In genomic region chr6:51805517-51805916, GRCh38 we compare ENCODE assay signal across 16 cellular contexts.
DNase-seq lines count a peak whose midpoint lies in the region; ATAC-seq and TF ChIP-seq lines count a peak whose summit lies in the region.
"Had no signal": no experiment of that assay in that cellular context is flagged by ENCODE, and none has a peak within 500 bp of the region (broad histone marks: within the 10 kb centered on the region; RNA-seq: fewer than 3 reads in every experiment).

No MANE protein-coding gene starts in this region.

- H3K23ac ChIP-seq in mesendoderm (ENCODE audit: low read length), result no peak overlapping the region

- no peak overlapping the region for H2BK5ac ChIP-seq in mesendoderm (ENCODE audit: low read length)

- H4K5ac ChIP-seq in mesendoderm (ENCODE audit: low read length), result no peak overlapping the region

- H3K27me3 ChIP-seq in GM23338 (ENCODE audit: insufficient read depth), result no peaks in the 10 kb centered on the region
- H3K27me3 ChIP-seq in mesendoderm (ENCODE audit: insufficient read depth, low read length, poor library complexity), result no peaks in the 10 kb centered on the region
- H3K27me3 ChIP-seq: adrenal gland, BE2C had no signal

- H3K27ac ChIP-seq in GM23338 (ENCODE audit: low read depth) (no peak overlapping the region), caudate nucleus (ENCODE audit: low read depth, low read length) (no peak overlapping the region), mesendoderm (ENCODE audit: low read depth, low read length) (no peak overlapping the region)
- H3K27ac ChIP-seq: adrenal gland had no signal

- H3K27ac Mint-ChIP-seq in GM23338, result no peak overlapping the region
- H3K27ac Mint-ChIP-seq: nephron progenitor cell had no signal

- no peaks in the 10 kb centered on the region for H3K79me2 ChIP-seq in GM23338 (replicated peaks; ENCODE audit: insufficient read depth)
- no peaks in the 10 kb centered on the region for H3K79me2 ChIP-seq in mesendoderm (ENCODE audit: control insufficient read depth, insufficient read depth, low read length)

- H3K27me3 Mint-ChIP-seq in GM23338 (ENCODE audit: insufficient read depth, low read depth, poor library complexity), result peaks cover 2% of the 10 kb centered on the region

- no peak overlapping the region for H2BK120ac ChIP-seq in mesendoderm (ENCODE audit: low read depth, low read length)

- H3K36me3 ChIP-seq in GM23338 (ENCODE audit: insufficient read depth), result no peaks in the 10 kb centered on the region
- H3K36me3 ChIP-seq in mesendoderm (ENCODE audit: control insufficient read depth, insufficient read depth, low read length), result no peaks in the 10 kb centered on the region
- H3K36me3 ChIP-seq: adrenal gland, BE2C had no signal

- H3K79me1 ChIP-seq in mesendoderm (ENCODE audit: low read length), result no peaks in the 10 kb centered on the region

- peak; percentile 24 for DNase-seq in MV-4-11 (lab: John Stamatoyannopoulos, UW)
- DNase-seq in GM23338 (ENCODE audit: low spot score), result no peak
- no peak for DNase-seq in caudate nucleus (lab: John Stamatoyannopoulos, UW)
- no peak for DNase-seq in mesendoderm
- DNase-seq: activated T-cell treated with anti-CD3 and anti-CD28 coated beads, Interleukin-2, amount 50 U/mL, for 48 hours; adrenal gland; BE2C; cerebellar nuclear complex; NCI-H1092 treated with DMSO at 0.1 percent for 48 hours; NCI-H345; nephron progenitor cell; retina; T-helper 9 cell had no signal

- no peaks in the 10 kb centered on the region for H3K9me2 ChIP-seq in GM23338 (ENCODE audit: insufficient read depth)

- H2AFZ ChIP-seq in GM23338, result no peak overlapping the region

- no peak overlapping the region for H3K9ac ChIP-seq in mesendoderm (ENCODE audit: low read length)

- H4K20me1 ChIP-seq in GM23338 (replicated peaks; ENCODE audit: insufficient read depth), result no peaks in the 10 kb centered on the region

- H3K4me3 ChIP-seq in GM23338 (no peak overlapping the region), mesendoderm (ENCODE audit: low read length) (no peak overlapping the region)
- H3K4me3 ChIP-seq: adrenal gland had no signal

- WGBS in mesendoderm (ENCODE audit: extremely low coverage, insufficient coverage, low lambda C conversion rate), result no CpG with 5 or more reads among the region's 1 CpG

- no peak overlapping the region for H2AK5ac ChIP-seq in mesendoderm (ENCODE audit: low read length)

- no peak overlapping the region for H3K18ac ChIP-seq in mesendoderm (ENCODE audit: low read length)

- H2BK15ac ChIP-seq in mesendoderm (replicated peaks; ENCODE audit: low read depth), result no peak overlapping the region

- no peak overlapping the region for H4K8ac ChIP-seq in mesendoderm (ENCODE audit: low read depth, low read length)

- H3K4me1 ChIP-seq in GM23338 (ENCODE audit: insufficient read depth) (no peaks in the 10 kb centered on the region), mesendoderm (ENCODE audit: control insufficient read depth, low read depth, low read length) (no peaks in the 10 kb centered on the region)
- H3K4me1 ChIP-seq: adrenal gland, BE2C had no signal

- H3K4me2 ChIP-seq in GM23338 (no peak overlapping the region), mesendoderm (ENCODE audit: low read length) (no peak overlapping the region)

- H3K4ac ChIP-seq in mesendoderm (ENCODE audit: low read depth, low read length), result no peak overlapping the region

- 0 out of 3 replicates have a peak, but pooled peaks cover 2% of the 10 kb centered on the region for H3K4me1 Mint-ChIP-seq in GM23338

- TF ChIP-seq CTCF in GM23338 (conservative IDR thresholded peaks at IDR 0.05; ENCODE audit: low read depth in 2 of 2), result no peak

- no peak overlapping the region for H3K56ac ChIP-seq in mesendoderm (ENCODE audit: low read length)

- peaks cover 5% of the 10 kb centered on the region; the same call in 2 of the 3 replicates for H3K36me3 Mint-ChIP-seq in GM23338 (ENCODE audit: low read depth)

- H3K9me3 Mint-ChIP-seq in GM23338, result peaks cover 6% of the 10 kb centered on the region; the same call in 2 of the 3 replicates

- ATAC-seq in GM18870 (IDR thresholded peaks at IDR 0.05; ENCODE audit: unreplicated experiment) (peak; percentile 88), GM21529 (IDR thresholded peaks at IDR 0.05; ENCODE audit: unreplicated experiment) (peak; percentile 97), HG03045 (IDR thresholded peaks at IDR 0.05; ENCODE audit: unreplicated experiment) (peak; percentile 57), GM23338 (no peak)

- H3F3A ChIP-seq in GM23338 (replicated peaks; ENCODE audit: low read depth), result no peaks in the 10 kb centered on the region

- no peak overlapping the region for H3K4me3 Mint-ChIP-seq in GM23338
- H3K4me3 Mint-ChIP-seq: nephron progenitor cell had no signal

TF ChIP-seq in GM23338, 12 proteins besides CTCF, POLR2A, EP300 and RAD21:
- TF ChIP-seq JUNB (IDR thresholded peaks at IDR 0.05; ENCODE audit: unreplicated experiment) (no peak), ZNF114 (CRISPR knock-in tag; IDR thresholded peaks at IDR 0.05) (no peak), REST (IDR thresholded peaks at IDR 0.05; ENCODE audit: unreplicated experiment) (no peak), NANOG (IDR thresholded peaks at IDR 0.05; ENCODE audit: borderline replicate concordance) (no peak)
